In the genomic region with DNA sequence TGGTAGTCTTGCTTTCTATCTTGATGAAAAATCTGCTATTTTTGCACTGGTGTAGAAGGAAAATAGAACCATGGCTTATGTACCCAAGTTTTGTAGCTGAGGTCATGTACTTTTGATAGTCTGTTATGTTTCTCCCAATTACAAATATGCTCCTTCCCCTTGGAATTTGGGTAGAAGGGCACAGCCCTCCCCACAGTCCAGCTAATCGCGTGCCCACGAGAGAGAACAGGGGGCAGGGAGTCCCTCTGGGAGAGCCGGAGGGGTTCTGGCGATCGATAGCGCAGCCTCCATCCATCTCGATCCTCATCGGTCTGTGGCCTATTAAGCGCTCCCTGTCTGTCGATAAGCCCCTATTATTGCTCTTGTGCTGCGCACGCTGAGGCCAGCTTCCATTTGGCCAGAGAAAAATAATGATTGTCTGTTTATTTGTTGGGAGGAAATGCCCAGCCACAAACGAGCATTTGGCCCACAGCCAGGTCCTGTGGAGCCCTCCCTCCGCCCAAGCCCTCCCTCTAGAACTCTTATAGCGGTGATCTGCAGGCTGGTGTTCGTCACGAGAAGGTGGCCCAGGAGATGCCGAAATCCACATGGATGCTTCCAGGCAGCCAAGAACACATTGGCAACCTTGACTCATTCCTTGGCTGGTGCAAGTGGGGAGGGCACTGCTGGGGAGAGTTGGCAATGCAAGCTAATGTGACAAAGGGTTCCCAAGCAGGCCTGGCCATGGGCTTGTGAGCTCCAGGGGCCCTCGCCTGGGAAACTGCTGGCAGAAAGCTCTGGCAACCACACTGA, we compare ENCODE assay signal across 20 cellular contexts.
A peak's percentile ranks its signal among the peaks of the same experiment; 100 is the strongest.
DNase-seq lines count a peak whose midpoint lies in the region; ATAC-seq and TF ChIP-seq lines count a peak whose summit lies in the region.
"Had no signal": no experiment of that assay in that cellular context is flagged by ENCODE, and none has a peak within 500 bp of the region (broad histone marks: within the 10 kb centered on the region; RNA-seq: fewer than 3 reads in every experiment).

No MANE protein-coding gene starts in this region.

- H3K27me3 ChIP-seq in ascending aorta, result no peaks in the 10 kb centered on the region
- no peaks in the 10 kb centered on the region for H3K27me3 ChIP-seq in hepatocyte
- H3K27me3 ChIP-seq in subcutaneous abdominal adipose tissue (ENCODE audit: control insufficient read depth in 5 of 5, insufficient read depth in 4 of 5, low read length in 5 of 5), result no peaks in the 10 kb centered on the region
- H3K27me3 ChIP-seq in mesendoderm (ENCODE audit: insufficient read depth, low read length, poor library complexity), result no peaks in the 10 kb centered on the region
- H3K27me3 ChIP-seq: neural progenitor cell, testis had no signal

- no peak for ATAC-seq in HG03457 (IDR thresholded peaks at IDR 0.05; ENCODE audit: unreplicated experiment)

- H3K27ac ChIP-seq in ascending aorta (peak overlapping the region; percentile 94 to 96), hepatocyte (no peak overlapping the region), subcutaneous abdominal adipose tissue (ENCODE audit: low read depth, low read length) (peak overlapping the region; percentile 60), mesendoderm (ENCODE audit: low read depth, low read length) (no peak overlapping the region)
- H3K27ac ChIP-seq: neural progenitor cell, testis had no signal

- no peaks in the 10 kb centered on the region for H3K79me2 ChIP-seq in hepatocyte
- H3K79me2 ChIP-seq in mesendoderm (ENCODE audit: control insufficient read depth, insufficient read depth, low read length), result no peaks in the 10 kb centered on the region

- H3K4me3 ChIP-seq in ascending aorta (peak overlapping the region in 1 of 2 donors; percentile 40), hepatocyte (no peak overlapping the region), subcutaneous abdominal adipose tissue (ENCODE audit: low read depth in 1 of 5, low read length in 5 of 5) (no peak overlapping the region), mesendoderm (ENCODE audit: low read length) (no peak overlapping the region)
- H3K4me3 ChIP-seq: neural progenitor cell, testis had no signal

- peak; percentile 2 for DNase-seq in LHCN-M2 (ENCODE audit: low read depth)
- DNase-seq in ascending aorta (ENCODE audit: low spot score in 2 of 2), result peak; percentile 88 to 96
- DNase-seq in hepatocyte (ENCODE audit: low spot score), result peak; percentile 23
- no peak for DNase-seq in CD1c-positive myeloid dendritic cell (ENCODE audit: extremely low spot score)
- no peak for DNase-seq in mesendoderm
- DNase-seq: activated CD4-positive, alpha-beta T cell treated with anti-CD3 and anti-CD28 coated beads, Interleukin-2, amount 10 ng/mL, durations not matched to agents 24 days and 14 days; activated CD8-positive, alpha-beta memory T cell treated with anti-CD3 and anti-CD28 coated beads, Interleukin-2, amount 50 U/mL, for 48 hours; activated gamma-delta T cell; amniotic stem cell; cortex of kidney; DMS79 treated with DMSO at 0.1 percent for 48 hours; foreskin melanocyte; kidney glomerular epithelial cell; NCI-H1105 treated with DMSO at 0.1 percent for 48 hours; SIG-M5; T-helper 1 cell; testis had no signal

- H3K79me1 ChIP-seq in mesendoderm (ENCODE audit: low read length), result no peaks in the 10 kb centered on the region

- no peaks in the 10 kb centered on the region for H3K9me2 ChIP-seq in hepatocyte (replicated peaks; ENCODE audit: insufficient read depth)

- H3K36me3 ChIP-seq in ascending aorta, result no peaks in the 10 kb centered on the region
- no peaks in the 10 kb centered on the region for H3K36me3 ChIP-seq in hepatocyte (replicated peaks; ENCODE audit: insufficient read depth, low read depth)
- no peaks in the 10 kb centered on the region for H3K36me3 ChIP-seq in subcutaneous abdominal adipose tissue (ENCODE audit: control insufficient read depth in 5 of 5, insufficient read depth in 5 of 5, low read length in 5 of 5)
- H3K36me3 ChIP-seq in mesendoderm (ENCODE audit: control insufficient read depth, insufficient read depth, low read length), result no peaks in the 10 kb centered on the region
- H3K36me3 ChIP-seq: neural progenitor cell had no signal

- no peak overlapping the region for H3K56ac ChIP-seq in mesendoderm (ENCODE audit: low read length)

- TF ChIP-seq CTCF in ascending aorta (IDR thresholded peaks at IDR 0.05), result no peak
- TF ChIP-seq CTCF in hepatocyte (IDR thresholded peaks at IDR 0.05; ENCODE audit: poor library complexity), result no peak

- intact Hi-C loops in ascending aorta (cut with DNase I), result loop anchor here (2.0 to 5.0 kb wide), 2 partner anchors 86 to 329 kb away; partner anchors contain the start of gene COP1

- no peak overlapping the region for H2BK120ac ChIP-seq in mesendoderm (ENCODE audit: low read depth, low read length)

- H2BK5ac ChIP-seq in mesendoderm (ENCODE audit: low read length), result no peak overlapping the region

- no peaks in the 10 kb centered on the region for H3K9me3 ChIP-seq in ascending aorta
- H3K9me3 ChIP-seq in hepatocyte (ENCODE audit: low read depth), result no peaks in the 10 kb centered on the region
- H3K9me3 ChIP-seq in subcutaneous abdominal adipose tissue (ENCODE audit: control insufficient read depth in 5 of 5, low read length in 5 of 5), result no peaks in the 10 kb centered on the region
- H3K9me3 ChIP-seq: testis had no signal

- 85% methylated on average over 20 of the region's 20 CpGs for WGBS in hepatocyte (ENCODE audit: low lambda C conversion rate, missing lambda C conversion rate)
- WGBS in mesendoderm (ENCODE audit: extremely low coverage, insufficient coverage, low lambda C conversion rate), result no CpG with 5 or more reads among the region's 20 CpGs

- H4K8ac ChIP-seq in mesendoderm (ENCODE audit: low read depth, low read length), result no peak overlapping the region

- H2AFZ ChIP-seq in hepatocyte, result no peak overlapping the region
- H2AFZ ChIP-seq: neural progenitor cell had no signal

- H3K9ac ChIP-seq in subcutaneous abdominal adipose tissue (ENCODE audit: low read length in 5 of 5) (peak overlapping the region in 2 of 5 donors; percentile 20 to 23), mesendoderm (ENCODE audit: low read length) (no peak overlapping the region)
- H3K9ac ChIP-seq: neural progenitor cell had no signal

- H3K23ac ChIP-seq in mesendoderm (ENCODE audit: low read length), result no peak overlapping the region

- no peak overlapping the region for H4K5ac ChIP-seq in mesendoderm (ENCODE audit: low read length)

- no peak overlapping the region for H2BK15ac ChIP-seq in mesendoderm (replicated peaks; ENCODE audit: low read depth)

- H4K20me1 ChIP-seq in hepatocyte (ENCODE audit: insufficient read depth, poor library complexity, severe bottlenecking), result no peaks in the 10 kb centered on the region

- no peak overlapping the region for H3K4me2 ChIP-seq in hepatocyte
- no peak overlapping the region for H3K4me2 ChIP-seq in mesendoderm (ENCODE audit: low read length)
- H3K4me2 ChIP-seq: neural progenitor cell had no signal

- H2AK5ac ChIP-seq in mesendoderm (ENCODE audit: low read length), result no peak overlapping the region

- H3K18ac ChIP-seq in mesendoderm (ENCODE audit: low read length), result no peak overlapping the region

- H3K4ac ChIP-seq in mesendoderm (ENCODE audit: low read depth, low read length), result no peak overlapping the region

- H3K4me1 ChIP-seq in ascending aorta, result peaks cover 10 to 41% of the 10 kb centered on the region in 2 donors
- no peaks in the 10 kb centered on the region for H3K4me1 ChIP-seq in hepatocyte (ENCODE audit: insufficient read depth)
- peaks cover 5 to 26% (median 14%) of the 10 kb centered on the region in 5 donors for H3K4me1 ChIP-seq in subcutaneous abdominal adipose tissue (ENCODE audit: control insufficient read depth in 5 of 5, insufficient read depth in 5 of 5, low read length in 5 of 5)
- peaks cover under 1% of the 10 kb centered on the region for H3K4me1 ChIP-seq in mesendoderm (ENCODE audit: control insufficient read depth, low read depth, low read length)
- H3K4me1 ChIP-seq: neural progenitor cell, testis had no signal

Comparison
In these comparisons a context has a peak if more than half of its experiments do, and no peak if none do; other contexts are left out.
1. DNase-seq: peak in LHCN-M2 (single experiment), ascending aorta (2 of 2) and hepatocyte (single experiment); none in CD1c-positive myeloid dendritic cell (single experiment) and mesendoderm (single experiment).
2. H3K27ac ChIP-seq: peak in ascending aorta (2 of 2) and subcutaneous abdominal adipose tissue (single experiment); none in hepatocyte (single experiment) and mesendoderm (single experiment).